In genomic region chr15:40472171-40472727, GRCh38 we compare ENCODE assay signal across 8 cellular contexts. TPM values are rescaled to one million over a fixed set of nuclear protein-coding genes. Genes with fewer than 3 reads are reported as not detected.
DNase-seq lines count a peak whose midpoint lies in the region; ATAC-seq and TF ChIP-seq lines count a peak whose summit lies in the region.

No MANE protein-coding gene starts in this region.

- no peaks in the 10 kb centered on the region for H3K9me3 ChIP-seq in Caco-2
- no peaks in the 10 kb centered on the region for H3K9me3 ChIP-seq in NT2/D1 (ENCODE audit: insufficient read depth, low read length)
- no peaks in the 10 kb centered on the region for H3K9me3 ChIP-seq in effector memory CD4-positive, alpha-beta T cell (ENCODE audit: control insufficient read depth, low read length)

- H3K36me3 Mint-ChIP-seq in Caco-2 (ENCODE audit: insufficient read depth, unreplicated experiment) = peaks cover 13% of the 10 kb centered on the region
- H3K36me3 Mint-ChIP-seq in osteocyte (ENCODE audit: unreplicated experiment) = peaks cover 5% of the 10 kb centered on the region

- no peaks in the 10 kb centered on the region for H3K36me3 ChIP-seq in Caco-2 (ENCODE audit: control insufficient read depth, insufficient read depth, low read length)
- H3K36me3 ChIP-seq in NT2/D1 (ENCODE audit: insufficient read depth, insufficient read length, low read length) = peaks cover 20% of the 10 kb centered on the region
- no peaks in the 10 kb centered on the region for H3K36me3 ChIP-seq in effector memory CD4-positive, alpha-beta T cell (ENCODE audit: control insufficient read depth, insufficient read depth, low read length)

- DNase-seq in Caco-2 (no peak), NT2/D1 (ENCODE audit: low read depth, low spot score) (no peak), osteocyte (ENCODE audit: extremely low spot score, unreplicated experiment) (no peak), foreskin keratinocyte (no peak), COLO829 (ENCODE audit: low spot score) (no peak)
- DNase-seq in effector memory CD4-positive, alpha-beta T cell = no peak

- no peak for ATAC-seq in foreskin keratinocyte
- no peak for ATAC-seq in HG03108 (IDR thresholded peaks at IDR 0.05; ENCODE audit: unreplicated experiment)
- no peak for ATAC-seq in HG02759 (IDR thresholded peaks at IDR 0.05; ENCODE audit: unreplicated experiment)

- intact Hi-C loops in Caco-2 (cut with micrococcal nuclease; ENCODE audit: unreplicated experiment) = no loop called here

- H3K4me1 Mint-ChIP-seq in Caco-2 (ENCODE audit: low read depth, unreplicated experiment) = peaks cover 8% of the 10 kb centered on the region
- H3K4me1 Mint-ChIP-seq in osteocyte (ENCODE audit: unreplicated experiment) = peaks cover 19% of the 10 kb centered on the region

- H3K9ac ChIP-seq in NT2/D1 (ENCODE audit: insufficient read length, low read depth) = peak overlapping the region; percentile 87

- H3K4me1 ChIP-seq in Caco-2 (peaks cover 10% of the 10 kb centered on the region), NT2/D1 (ENCODE audit: insufficient read depth, insufficient read length) (peaks cover 13% of the 10 kb centered on the region), foreskin keratinocyte (no peaks in the 10 kb centered on the region)
- H3K4me1 ChIP-seq in effector memory CD4-positive, alpha-beta T cell (ENCODE audit: control insufficient read depth, insufficient read depth, low read length, poor library complexity, severe bottlenecking) = peaks cover 10% of the 10 kb centered on the region

- peak overlapping the region; percentile 80 for H3K4me3 Mint-ChIP-seq in Caco-2 (ENCODE audit: unreplicated experiment)
- peak overlapping the region; percentile 77 for H3K4me3 Mint-ChIP-seq in osteocyte (ENCODE audit: unreplicated experiment)

- H3K27ac ChIP-seq in effector memory CD4-positive, alpha-beta T cell (ENCODE audit: insufficient read depth, low read length, poor library complexity, severe bottlenecking) = no peak overlapping the region
- H3K27ac ChIP-seq in foreskin keratinocyte = no peak overlapping the region

- TF ChIP-seq CTCF in Caco-2 (IDR thresholded peaks at IDR 0.05; ENCODE audit: insufficient read depth in 1 of 2, low read depth in 1 of 2, low read length in 1 of 2, severe bottlenecking in 1 of 2, unreplicated experiment in 1 of 2) (no peak), osteocyte (IDR thresholded peaks at IDR 0.05) (no peak), foreskin keratinocyte (conservative IDR thresholded peaks at IDR 0.05) (no peak)

- POLR2A ChIA-PET in Caco-2 (lab: Charles Lee) = no interaction called here

- H3K27me3 ChIP-seq in Caco-2 (replicated peaks; ENCODE audit: control insufficient read depth, insufficient read depth, low read length) (no peaks in the 10 kb centered on the region), NT2/D1 (ENCODE audit: insufficient read depth, insufficient read length) (no peaks in the 10 kb centered on the region), foreskin keratinocyte (peaks cover 8% of the 10 kb centered on the region)
- H3K27me3 ChIP-seq in effector memory CD4-positive, alpha-beta T cell (replicated peaks; ENCODE audit: control insufficient read depth, insufficient read depth, low read length, poor library complexity, severe bottlenecking) = no peaks in the 10 kb centered on the region

- H3K27me3 Mint-ChIP-seq in Caco-2 (ENCODE audit: insufficient read depth, unreplicated experiment) = no peaks in the 10 kb centered on the region
- no peaks in the 10 kb centered on the region for H3K27me3 Mint-ChIP-seq in osteocyte (ENCODE audit: unreplicated experiment)

- TSS peak; percentile 65 for BruUV-seq in Caco-2 (replicated peaks; lab: Mats Ljungman, UMichigan)

- CTCF ChIA-PET in Caco-2 (lab: Charles Lee) = no interaction called here

- H3K27ac Mint-ChIP-seq in Caco-2 (ENCODE audit: unreplicated experiment) (no peak overlapping the region), osteocyte (ENCODE audit: unreplicated experiment) (no peak overlapping the region)

- H3K9me3 Mint-ChIP-seq in Caco-2 (ENCODE audit: unreplicated experiment) = no peaks in the 10 kb centered on the region
- no peaks in the 10 kb centered on the region for H3K9me3 Mint-ChIP-seq in osteocyte (ENCODE audit: unreplicated experiment)

- H3K4me3 ChIP-seq in Caco-2 (ENCODE audit: low read depth, low read length) = peak overlapping the region; percentile 74
- H3K4me3 ChIP-seq in NT2/D1 (ENCODE audit: insufficient read length, low read depth) = peak overlapping the region; percentile 67
- H3K4me3 ChIP-seq in effector memory CD4-positive, alpha-beta T cell (ENCODE audit: insufficient read depth, low read depth, low read length, poor library complexity, severe bottlenecking) = peak overlapping the region; percentile 78

RNA-seq across cellular contexts. Expression of gene CHST14, which starts 1.5 kb away (rescaled TPM):
- total RNA-seq in Caco-2 (2022) (17.0 and 19.6 TPM in 2 replicates), osteocyte (46.4 and 48.8 TPM in 2 replicates), foreskin keratinocyte (5.5 and 6.2 TPM in 2 replicates)
- polyA plus RNA-seq in foreskin keratinocyte = 9.0 and 10.5 TPM in 2 replicates

RNA-seq across cellular contexts. Expression of gene BAHD1, which starts 31.5 kb away (rescaled TPM):
- 25.9 and 28.1 TPM in 2 replicates for total RNA-seq in Caco-2 (2022)
- total RNA-seq in osteocyte = 22.8 and 26.4 TPM in 2 replicates
- 12.4 and 13.2 TPM in 2 replicates for total RNA-seq in foreskin keratinocyte
- 7.4 and 7.8 TPM in 2 replicates for polyA plus RNA-seq in foreskin keratinocyte
